ENCODE assay signal across 27 cellular contexts in the genomic region with DNA sequence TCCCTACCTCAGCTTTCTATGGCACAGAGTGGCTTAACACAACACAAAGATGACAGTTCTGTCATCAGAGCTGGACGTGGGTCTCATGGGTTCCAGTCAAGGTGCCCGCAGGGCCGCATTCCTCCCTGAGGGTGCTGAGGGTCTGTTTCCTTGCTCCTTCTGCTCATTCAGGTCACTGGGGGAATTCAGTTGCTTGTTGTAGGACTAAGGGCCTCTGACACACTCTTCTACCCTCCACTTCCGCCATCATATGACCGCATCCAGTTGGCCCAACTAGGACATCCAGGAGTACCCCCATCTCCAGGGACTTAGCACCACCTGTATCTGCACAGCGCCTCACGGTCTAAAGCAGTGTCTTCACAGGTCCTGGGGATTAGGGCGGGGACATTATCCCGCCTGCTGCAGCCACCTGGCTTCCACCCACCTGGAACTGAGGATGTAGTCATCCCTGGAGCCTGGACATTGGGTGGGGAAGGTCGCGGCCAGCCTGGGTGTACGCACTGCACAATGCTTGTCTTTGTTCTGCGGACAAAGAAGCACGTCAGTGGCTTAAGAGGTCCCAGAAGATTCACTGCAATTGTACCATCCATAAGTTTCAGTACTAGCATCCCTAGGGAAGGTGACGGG.
DNase-seq lines count a peak whose midpoint lies in the region; ATAC-seq and TF ChIP-seq lines count a peak whose summit lies in the region.
"Had no signal": no experiment of that assay in that cellular context is flagged by ENCODE, and none has a peak within 500 bp of the region (broad histone marks: within the 10 kb centered on the region; RNA-seq: fewer than 3 reads in every experiment).

No MANE protein-coding gene starts in this region.

- H3K4me3 Mint-ChIP-seq in osteocyte (ENCODE audit: unreplicated experiment) (no peak overlapping the region), glutamatergic neuron (ENCODE audit: unreplicated experiment) (no peak overlapping the region), endothelial cell (ENCODE audit: unreplicated experiment) (no peak overlapping the region)
- H3K4me3 Mint-ChIP-seq: CD14-positive monocyte; CD8-positive, alpha-beta memory T cell; GM23338; IgD-negative memory B cell had no signal

- no peak for ATAC-seq in heart right ventricle
- ATAC-seq: GM12878, GM23338 had no signal

- no peak overlapping the region for H3K4me2 ChIP-seq in hepatocyte
- H3K4me2 ChIP-seq: GM23338, KMS-11 had no signal

- no peaks in the 10 kb centered on the region for H4K20me1 ChIP-seq in hepatocyte (ENCODE audit: insufficient read depth, poor library complexity, severe bottlenecking)

- H3K27me3 Mint-ChIP-seq in osteocyte (ENCODE audit: unreplicated experiment), result no peaks in the 10 kb centered on the region
- H3K27me3 Mint-ChIP-seq in glutamatergic neuron (ENCODE audit: unreplicated experiment), result no peaks in the 10 kb centered on the region
- peaks cover 2% of the 10 kb centered on the region for H3K27me3 Mint-ChIP-seq in endothelial cell (ENCODE audit: unreplicated experiment)

- H3K36me3 ChIP-seq in right atrium auricular region, result no peaks in the 10 kb centered on the region
- H3K36me3 ChIP-seq in heart right ventricle, result no peaks in the 10 kb centered on the region
- H3K36me3 ChIP-seq in hepatocyte (replicated peaks; ENCODE audit: insufficient read depth, low read depth), result no peaks in the 10 kb centered on the region
- H3K36me3 ChIP-seq: BE2C, HAP-1 had no signal

- DNase-seq in right atrium auricular region (ENCODE audit: low spot score) (peak; percentile 38), heart right ventricle (no peak), hepatocyte (ENCODE audit: low spot score) (peak; percentile 2), osteocyte (ENCODE audit: extremely low spot score, unreplicated experiment) (peak; percentile 57), COLO829 (ENCODE audit: low spot score) (no peak), glutamatergic neuron (no peak), endothelial cell (ENCODE audit: low spot score) (no peak), NCI-H748 treated with DMSO at 0.1 percent for 48 hours (lab: John Stamatoyannopoulos, UW) (no peak)
- DNase-seq: ACHN; BE2C; CD8-positive, alpha-beta memory T cell; DMS153; MM.1S; NCI-H1694; NCI-H2029 treated with DMSO at 0.1 percent for 48 hours; NCI-H446 treated with DMSO at 0.1 percent for 48 hours; NCI-H526 treated with DMSO at 0.1 percent for 48 hours; SIG-M5 had no signal

- TF ChIP-seq CTCF in right atrium auricular region (IDR thresholded peaks at IDR 0.05), result no peak
- no peak for TF ChIP-seq CTCF in heart right ventricle (IDR thresholded peaks at IDR 0.05)
- TF ChIP-seq CTCF in hepatocyte (IDR thresholded peaks at IDR 0.05; ENCODE audit: poor library complexity), result no peak
- TF ChIP-seq CTCF in osteocyte (IDR thresholded peaks at IDR 0.05), result no peak
- no peak for TF ChIP-seq CTCF in glutamatergic neuron (IDR thresholded peaks at IDR 0.05; ENCODE audit: partially characterized antibody, unreplicated experiment)
- TF ChIP-seq CTCF in endothelial cell (IDR thresholded peaks at IDR 0.05; ENCODE audit: unreplicated experiment), result no peak

- no peaks in the 10 kb centered on the region for H3K4me1 ChIP-seq in right atrium auricular region
- H3K4me1 ChIP-seq in heart right ventricle, result no peaks in the 10 kb centered on the region
- H3K4me1 ChIP-seq in hepatocyte (ENCODE audit: insufficient read depth), result peaks cover 7% of the 10 kb centered on the region
- H3K4me1 ChIP-seq: BE2C, HAP-1 had no signal

- H3K4me1 Mint-ChIP-seq in osteocyte (ENCODE audit: unreplicated experiment), result no peaks in the 10 kb centered on the region
- H3K4me1 Mint-ChIP-seq in glutamatergic neuron (ENCODE audit: low read depth, unreplicated experiment), result peaks cover 18% of the 10 kb centered on the region
- no peaks in the 10 kb centered on the region for H3K4me1 Mint-ChIP-seq in endothelial cell (ENCODE audit: unreplicated experiment)
- H3K4me1 Mint-ChIP-seq: CD14-positive monocyte; CD8-positive, alpha-beta memory T cell; IgD-negative memory B cell had no signal

- no peaks in the 10 kb centered on the region for H3K9me2 ChIP-seq in hepatocyte (replicated peaks; ENCODE audit: insufficient read depth)

- peaks cover 7% of the 10 kb centered on the region for H3K9me3 Mint-ChIP-seq in osteocyte (ENCODE audit: unreplicated experiment)
- H3K9me3 Mint-ChIP-seq in glutamatergic neuron (ENCODE audit: unreplicated experiment), result peaks cover 2% of the 10 kb centered on the region
- no peaks in the 10 kb centered on the region for H3K9me3 Mint-ChIP-seq in endothelial cell (ENCODE audit: unreplicated experiment)
- H3K9me3 Mint-ChIP-seq: CD8-positive, alpha-beta memory T cell had no signal

- H3K36me3 Mint-ChIP-seq in osteocyte (ENCODE audit: unreplicated experiment) (no peaks in the 10 kb centered on the region), glutamatergic neuron (ENCODE audit: unreplicated experiment) (no peaks in the 10 kb centered on the region), endothelial cell (ENCODE audit: low read depth, unreplicated experiment) (no peaks in the 10 kb centered on the region)
- H3K36me3 Mint-ChIP-seq: CD14-positive monocyte; CD8-positive, alpha-beta memory T cell; IgD-negative memory B cell had no signal

- H3K9me3 ChIP-seq in right atrium auricular region (no peaks in the 10 kb centered on the region), heart right ventricle (no peaks in the 10 kb centered on the region), hepatocyte (ENCODE audit: low read depth) (no peaks in the 10 kb centered on the region)
- H3K9me3 ChIP-seq: BE2C, HAP-1 had no signal

- H2AFZ ChIP-seq in hepatocyte, result no peak overlapping the region
- H2AFZ ChIP-seq: GM23338 had no signal

- H3K27ac ChIP-seq in right atrium auricular region (no peak overlapping the region), heart right ventricle (no peak overlapping the region), hepatocyte (no peak overlapping the region)
- H3K27ac ChIP-seq: 22Rv1, HL-60, KMS-11, SK-N-MC had no signal

- H3K4me3 ChIP-seq in right atrium auricular region, result no peak overlapping the region
- no peak overlapping the region for H3K4me3 ChIP-seq in heart right ventricle
- no peak overlapping the region for H3K4me3 ChIP-seq in hepatocyte
- H3K4me3 ChIP-seq: GM12878, GM23338, HAP-1, SK-N-MC had no signal

- intact Hi-C loops in heart right ventricle (cut with DNase I), result no loop called here

- H3K27me3 ChIP-seq in right atrium auricular region (no peaks in the 10 kb centered on the region), heart right ventricle (peaks cover 0 to 75% (median 5%) of the 10 kb centered on the region in 7 donors), hepatocyte (no peaks in the 10 kb centered on the region)

- 78 to 80% methylated on average over 15 of the region's 15 CpGs for WGBS in heart right ventricle, 2 donors
- WGBS in hepatocyte (ENCODE audit: low lambda C conversion rate, missing lambda C conversion rate), result 94% methylated on average over 14 of the region's 15 CpGs

- no peaks in the 10 kb centered on the region for H3K79me2 ChIP-seq in hepatocyte

- H3K27ac Mint-ChIP-seq in osteocyte (ENCODE audit: unreplicated experiment) (no peak overlapping the region), glutamatergic neuron (ENCODE audit: unreplicated experiment) (no peak overlapping the region), endothelial cell (ENCODE audit: unreplicated experiment) (no peak overlapping the region)
- H3K27ac Mint-ChIP-seq: GM23338, IgD-negative memory B cell had no signal

Comparison
In these comparisons a context has a peak if more than half of its experiments do, and no peak if none do; other contexts are left out.
1. DNase-seq: peak in right atrium auricular region (single experiment), hepatocyte (single experiment) and osteocyte (single experiment); none in heart right ventricle (0 of 2), COLO829 (single experiment), glutamatergic neuron (single experiment), endothelial cell (single experiment) and NCI-H748 treated with DMSO at 0.1 percent for 48 hours (single experiment).